In the genomic region with DNA sequence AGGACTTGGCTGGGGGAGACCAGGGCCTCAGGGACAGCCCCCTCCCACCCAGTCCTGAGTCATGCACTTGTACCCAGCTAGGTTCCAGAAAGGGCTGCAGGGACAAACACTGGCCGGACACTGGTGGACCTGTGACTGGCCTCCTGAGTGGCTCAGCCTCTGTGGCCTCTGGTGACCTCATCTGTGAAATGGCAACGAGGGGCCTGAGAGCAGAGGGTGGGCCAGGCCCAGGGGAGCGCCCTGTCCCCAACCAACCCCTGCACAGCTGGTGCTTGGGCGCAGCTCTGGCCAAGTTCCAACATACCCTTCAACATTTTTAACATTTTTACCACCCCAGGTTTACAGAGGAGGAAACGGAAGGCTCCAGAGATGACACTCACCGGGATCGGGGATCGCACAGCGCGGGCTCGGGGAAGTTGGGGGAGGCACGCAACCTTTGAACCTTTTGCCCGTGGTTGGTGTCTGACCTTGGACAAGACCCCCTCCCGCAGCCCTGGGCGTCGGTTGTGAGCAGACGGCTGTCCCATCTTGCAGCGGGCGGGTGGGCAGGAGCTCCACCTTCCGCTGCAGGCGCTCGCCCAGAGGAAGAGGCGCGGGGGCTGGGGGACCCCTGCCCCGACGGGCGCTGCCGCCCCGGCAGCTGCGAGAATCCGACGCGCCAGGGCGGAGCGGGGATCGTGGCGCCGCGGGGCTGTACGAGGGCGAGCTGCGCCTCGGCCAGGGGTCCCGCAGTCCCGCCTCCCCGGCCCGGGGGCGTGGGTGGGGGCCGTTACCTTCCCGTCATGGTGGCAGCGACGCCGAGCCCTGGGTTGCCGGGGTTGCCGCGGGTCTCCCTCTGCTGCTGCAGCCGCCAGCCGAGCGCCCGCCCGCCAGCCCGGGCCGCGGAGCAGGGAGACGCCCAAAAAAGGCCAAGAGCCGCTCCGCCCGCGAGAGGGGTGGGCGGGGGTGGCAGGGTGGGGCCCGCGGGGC, we compare ENCODE assay signal across 9 cellular contexts. TPM values are rescaled to one million over a fixed set of nuclear protein-coding genes. Genes with fewer than 3 reads are reported as not detected.
A peak's percentile ranks its signal among the peaks of the same experiment; 100 is the strongest.
DNase-seq lines count a peak whose midpoint lies in the region; ATAC-seq, FAIRE-seq and TF ChIP-seq lines count a peak whose summit lies in the region.
"Had no signal": no experiment of that assay in that cellular context is flagged by ENCODE, and none has a peak within 500 bp of the region (broad histone marks: within the 10 kb centered on the region; RNA-seq: fewer than 3 reads in every experiment).

No MANE protein-coding gene starts in this region.

- intact Hi-C loops in K562 (cut with micrococcal nuclease) = no loop called here

- no peak for TF ChIP-seq CTCF in K562 (IDR thresholded peaks at IDR 0.05 in 2 of 3, conservative IDR thresholded peaks at IDR 0.05 in 1 of 3; ENCODE audit: insufficient read depth in 2 of 3, low read depth in 1 of 3, low read length in 3 of 3)

- no peak overlapping the region for H2AFZ ChIP-seq in K562 (ENCODE audit: low read depth, low read length)

- no peak for TF ChIP-seq EP300 in K562 (IDR thresholded peaks at IDR 0.05; ENCODE audit: low read length)

- no peaks in the 10 kb centered on the region for H3K79me2 ChIP-seq in K562 (ENCODE audit: control insufficient read depth, insufficient read depth, low read length)

- H3K4me2 ChIP-seq in BLaER1 treated with 17β-estradiol and CSF1 and Interleukin-3, amounts not matched to agents 10 nM and 100 nM = peak overlapping the region; percentile 95 to 100 (median 97)
- H3K4me2 ChIP-seq in K562 (ENCODE audit: insufficient read depth, low read length) = no peak overlapping the region

- no peaks in the 10 kb centered on the region for H3K36me3 ChIP-seq in BLaER1 treated with 17β-estradiol and CSF1 and Interleukin-3, amounts not matched to agents 10 nM and 100 nM
- no peaks in the 10 kb centered on the region for H3K36me3 ChIP-seq in K562 (ENCODE audit: control insufficient read depth, insufficient read depth, low read length)

- peak; percentile 11 for DNase-seq in LoVo (ENCODE audit: low spot score)
- DNase-seq in K562 (ENCODE audit: extremely low read depth in 1 of 4, low spot score in 3 of 4) = peak in 2 of 4 experiments; percentile 54 to 55
- DNase-seq in islet precursor cell = peak; percentile 68
- DNase-seq in stimulated activated CD4-positive, alpha-beta T cell treated with anti-CD3 and anti-CD28 coated beads, Interleukin-4, amount 100 ng/mL, for 4 hours = peak; percentile 12 to 28
- DNase-seq in AML-193 (lab: John Stamatoyannopoulos, UW) = no peak
- DNase-seq in NOMO-1 treated with dmso at 0.1 percent for 144 hours (lab: John Stamatoyannopoulos, UW; ENCODE audit: unreplicated experiment) = no peak

- H3K27ac ChIP-seq in BLaER1 treated with 17β-estradiol and CSF1 and Interleukin-3, amounts not matched to agents 10 nM and 100 nM = no peak overlapping the region
- H3K27ac ChIP-seq in K562 (ENCODE audit: extremely low read depth, low read depth, low read length) = no peak overlapping the region

- POLR2A ChIA-PET in K562 (lab: Yijun Ruan, JAX) = interaction anchor here (0.5 to 0.6 kb wide), 2 partner anchors 13 to 133 kb away, joined by 3 read pairs; no protein-coding TSS in a partner anchor

- no peaks in the 10 kb centered on the region for H3K9me3 ChIP-seq in BLaER1 treated with 17β-estradiol and CSF1 and Interleukin-3, amounts not matched to agents 10 nM and 100 nM (replicated peaks in 1 of 11)
- H3K9me3 ChIP-seq in K562 (replicated peaks; ENCODE audit: control insufficient read depth, insufficient read depth, low read depth, low read length) = no peaks in the 10 kb centered on the region

- H4K20me1 ChIP-seq in BLaER1 treated with 17β-estradiol and CSF1 and Interleukin-3, amounts not matched to agents 10 nM and 100 nM = peaks cover 0 to 53% (median 27%) of the 10 kb centered on the region in 11 experiments; a peak in 15 of 22 replicates
- H4K20me1 ChIP-seq in K562 (replicated peaks; ENCODE audit: control insufficient read depth, insufficient read depth, low read length) = peaks cover 12% of the 10 kb centered on the region; the same call in 1 of the 2 replicates

- peak overlapping the region; percentile 46 to 73 (median 61) for H3K4me3 ChIP-seq in BLaER1 treated with 17β-estradiol and CSF1 and Interleukin-3, amounts not matched to agents 10 nM and 100 nM
- no peak overlapping the region for H3K4me3 ChIP-seq in K562

- BruUV-seq in K562 (replicated peaks; lab: Mats Ljungman, UMichigan) = no TSS peak

- no peak for FAIRE-seq in K562 (lab: Jason Lieb, UNC)
- FAIRE-seq: colon had no signal

- WGBS in K562 (ENCODE audit: insufficient coverage, low coverage, missing lambda C conversion rate) = 8% methylated on average over 53 of the region's 72 CpGs

- H3K9ac ChIP-seq in BLaER1 treated with 17β-estradiol and CSF1 and Interleukin-3, amounts not matched to agents 10 nM and 100 nM = peak overlapping the region; percentile 39 to 75 (median 65); a peak in 20 of 22 replicates
- peak overlapping the region in 1 of 2 experiments; percentile 9; a peak in 1 of 4 replicates for H3K9ac ChIP-seq in K562 (ENCODE audit: insufficient read depth in 1 of 2, low read depth in 2 of 2, low read length in 2 of 2)

- ATAC-seq in K562 (peak; percentile 10; the same call in 1 of the 3 replicates), GM18867 (IDR thresholded peaks at IDR 0.05; ENCODE audit: unreplicated experiment) (no peak)

- in situ Hi-C loops in K562 (cut with MboI) = no loop called here

- no peak for TF ChIP-seq RAD21 in K562 (CRISPR knock-in tag; conservative IDR thresholded peaks at IDR 0.05 in 1 of 2, IDR thresholded peaks at IDR 0.05 in 1 of 2)

- TF ChIP-seq POLR2A in K562 (conservative IDR thresholded peaks at IDR 0.05) = no peak

- H3K9me1 ChIP-seq in K562 (ENCODE audit: control insufficient read depth, insufficient read depth, low read length) = peaks cover 3% of the 10 kb centered on the region

- H3K27me3 ChIP-seq in BLaER1 treated with 17β-estradiol and CSF1 and Interleukin-3, amounts not matched to agents 10 nM and 100 nM = peaks cover 57 to 71% (median 65%) of the 10 kb centered on the region in 11 experiments
- H3K27me3 ChIP-seq in K562 (ENCODE audit: control insufficient read depth in 2 of 2, insufficient read depth in 2 of 2, low read length in 2 of 2) = peaks cover 64 to 79% of the 10 kb centered on the region in 2 experiments

- CTCF ChIA-PET in K562 (lab: Yijun Ruan, JAX; ENCODE audit: low intra/inter-chr PET ratio) = no interaction called here

- peaks cover 27 to 47% (median 36%) of the 10 kb centered on the region in 10 experiments for H3K4me1 ChIP-seq in BLaER1 treated with 17β-estradiol and CSF1 and Interleukin-3, amounts not matched to agents 10 nM and 100 nM
- peaks cover 0 to 17% of the 10 kb centered on the region in 2 experiments; a peak in 2 of 5 replicates for H3K4me1 ChIP-seq in K562 (replicated peaks in 1 of 2; ENCODE audit: control insufficient read depth in 2 of 2, insufficient read depth in 2 of 2, low read length in 2 of 2)

RNA-seq across cellular contexts. Expression of gene LIMS2, which starts 0.8 kb away (rescaled TPM):
- not detected in 2 replicates for total RNA-seq in K562 (2011; cell fraction: chromatin; rRNA removed; ENCODE audit: low replicate concordance)
- total RNA-seq in K562 (2011; cell fraction: nucleolus; rRNA removed) = not detected in 2 replicates
- total RNA-seq in K562 (2011; cell fraction: nucleoplasm; rRNA removed) = not detected in 2 replicates
- total RNA-seq in K562 (2014; rRNA removed) (not detected in 2 replicates), K562 (2014; rRNA removed; fragmentation: Illumina TruSeq; extraction: Trizol) (not detected in 2 replicates), K562 (2015; rRNA removed; fragmentation: Illumina TruSeq; extraction: Trizol) (not detected in 2 replicates), K562 (2021) (0.11 and 0.22 TPM in 2 replicates)
- polyA plus RNA-seq in K562 (2011; rRNA removed) (0.04 TPM in 1 of 2 replicates, not detected in the other), K562 (2014; fragmentation: Illumina TruSeq; extraction: Trizol) (not detected in 2 replicates), K562 (2014; fragmentation: Nextera tagmentation; extraction: Ambion mirVana) (not detected), K562 (2014; rRNA removed) (not detected in 2 replicates)
- polyA plus RNA-seq in K562 (2011; cell fraction: cytosol; rRNA removed) = not detected in 2 replicates
- not detected in 2 replicates for polyA plus RNA-seq in K562 (2011; cell fraction: nucleus; rRNA removed)
- 0.08 TPM in 2 replicates for polyA plus RNA-seq in K562 (2012)
- not detected in 2 replicates for polyA minus RNA-seq in K562 (2011; rRNA and poly(A)+ RNA removed)
- polyA minus RNA-seq in K562 (2011; cell fraction: cytosol; rRNA and poly(A)+ RNA removed) = not detected in 2 replicates
- not detected in 2 replicates for polyA minus RNA-seq in K562 (2011; cell fraction: nucleus; rRNA and poly(A)+ RNA removed)

RNA-seq across cellular contexts. Expression of gene SFT2D3, which starts 26.8 kb away (rescaled TPM):
- total RNA-seq in K562 (2011; cell fraction: chromatin; rRNA removed; ENCODE audit: low replicate concordance) = 11.0 and 11.3 TPM in 2 replicates
- total RNA-seq in K562 (2011; cell fraction: nucleolus; rRNA removed) = 15.0 and 17.7 TPM in 2 replicates
- 14.9 and 19.2 TPM in 2 replicates for total RNA-seq in K562 (2011; cell fraction: nucleoplasm; rRNA removed)
- total RNA-seq in K562 (2014; rRNA removed) (8.9 and 12.1 TPM in 2 replicates), K562 (2014; rRNA removed; fragmentation: Illumina TruSeq; extraction: Trizol) (7.7 and 9.1 TPM in 2 replicates), K562 (2015; rRNA removed; fragmentation: Illumina TruSeq; extraction: Trizol) (6.3 and 7.5 TPM in 2 replicates), K562 (2021) (8.8 and 9.9 TPM in 2 replicates)
- polyA plus RNA-seq in K562 (2011; rRNA removed) (9.1 and 9.2 TPM in 2 replicates), K562 (2014; fragmentation: Illumina TruSeq; extraction: Trizol) (7.7 and 8.9 TPM in 2 replicates), K562 (2014; fragmentation: Nextera tagmentation; extraction: Ambion mirVana) (not detected), K562 (2014; rRNA removed) (9.6 and 11.6 TPM in 2 replicates)
- 9.0 and 10.1 TPM in 2 replicates for polyA plus RNA-seq in K562 (2011; cell fraction: cytosol; rRNA removed)
- polyA plus RNA-seq in K562 (2011; cell fraction: nucleus; rRNA removed) = 4.7 and 5.3 TPM in 2 replicates
- 0.12 TPM in 1 of 2 replicates, not detected in the other for polyA plus RNA-seq in K562 (2012)
- 7.0 and 7.3 TPM in 2 replicates for polyA minus RNA-seq in K562 (2011; rRNA and poly(A)+ RNA removed)
- polyA minus RNA-seq in K562 (2011; cell fraction: cytosol; rRNA and poly(A)+ RNA removed) = 3.8 and 4.8 TPM in 2 replicates
- polyA minus RNA-seq in K562 (2011; cell fraction: nucleus; rRNA and poly(A)+ RNA removed) = 7.0 and 9.7 TPM in 2 replicates

RNA-seq across cellular contexts. Expression of gene GPR17, which starts 28.6 kb away (rescaled TPM):
- total RNA-seq in K562 (2011; cell fraction: chromatin; rRNA removed; ENCODE audit: low replicate concordance) = not detected in 2 replicates
- not detected in 2 replicates for total RNA-seq in K562 (2011; cell fraction: nucleolus; rRNA removed)
- total RNA-seq in K562 (2011; cell fraction: nucleoplasm; rRNA removed) = not detected in 2 replicates
- not detected in 2 replicates for total RNA-seq in K562 (2014; rRNA removed)
- not detected in 2 replicates for total RNA-seq in K562 (2014; rRNA removed; fragmentation: Illumina TruSeq; extraction: Trizol)
- not detected in 2 replicates for total RNA-seq in K562 (2015; rRNA removed; fragmentation: Illumina TruSeq; extraction: Trizol)
- total RNA-seq in K562 (2021) = not detected in 2 replicates
- polyA plus RNA-seq in K562 (2011; rRNA removed) = not detected in 2 replicates
- not detected in 2 replicates for polyA plus RNA-seq in K562 (2011; cell fraction: cytosol; rRNA removed)
- not detected in 2 replicates for polyA plus RNA-seq in K562 (2011; cell fraction: nucleus; rRNA removed)
- not detected in 2 replicates for polyA plus RNA-seq in K562 (2012)
- polyA plus RNA-seq in K562 (2014; fragmentation: Illumina TruSeq; extraction: Trizol) = not detected in 2 replicates
- polyA plus RNA-seq in K562 (2014; fragmentation: Nextera tagmentation; extraction: Ambion mirVana) = not detected
- polyA plus RNA-seq in K562 (2014; rRNA removed) = not detected in 2 replicates
- polyA minus RNA-seq in K562 (2011; rRNA and poly(A)+ RNA removed) = not detected in 2 replicates
- not detected in 2 replicates for polyA minus RNA-seq in K562 (2011; cell fraction: cytosol; rRNA and poly(A)+ RNA removed)
- polyA minus RNA-seq in K562 (2011; cell fraction: nucleus; rRNA and poly(A)+ RNA removed) = not detected in 2 replicates

Comparison
In these comparisons a context has a peak if more than half of its experiments do, and no peak if none do; other contexts are left out.
1. DNase-seq: peak in LoVo (single experiment), islet precursor cell (single experiment) and stimulated activated CD4-positive, alpha-beta T cell treated with anti-CD3 and anti-CD28 coated beads, Interleukin-4, amount 100 ng/mL, for 4 hours (2 of 2); none in AML-193 (0 of 2) and NOMO-1 treated with dmso at 0.1 percent for 144 hours (single experiment).